ENCODE assay signal across 17 cellular contexts in the genomic region with DNA sequence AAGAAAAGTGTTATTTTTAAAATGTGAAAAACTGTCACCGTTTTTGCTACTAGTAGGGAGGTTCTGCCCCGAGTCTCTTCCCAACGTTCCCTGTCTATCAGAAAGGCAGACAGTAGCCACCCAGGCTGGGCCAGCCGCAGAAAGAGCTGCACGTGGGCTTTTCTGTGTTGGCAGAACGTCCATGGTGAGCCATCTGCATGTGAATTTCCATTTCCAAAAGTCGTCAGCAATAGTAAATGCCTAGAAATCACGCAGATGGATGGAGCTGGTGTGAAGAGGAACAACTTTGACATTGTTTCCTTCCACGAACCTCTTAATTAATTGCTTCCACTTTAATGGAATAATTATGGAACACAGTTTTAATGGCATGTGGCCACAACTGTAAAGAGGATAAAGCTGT.
DNase-seq lines count a peak whose midpoint lies in the region; ATAC-seq and TF ChIP-seq lines count a peak whose summit lies in the region.
"Had no signal": no experiment of that assay in that cellular context is flagged by ENCODE, and none has a peak within 500 bp of the region (broad histone marks: within the 10 kb centered on the region; RNA-seq: fewer than 3 reads in every experiment).

No MANE protein-coding gene starts in this region.

- ATAC-seq in GM19035 (IDR thresholded peaks at IDR 0.05; ENCODE audit: unreplicated experiment) (no peak), HG02798 (IDR thresholded peaks at IDR 0.05; ENCODE audit: poor library complexity, unreplicated experiment) (no peak)
- ATAC-seq: pancreas; stimulated activated naive CD8-positive, alpha-beta T cell treated with anti-CD3 and anti-CD28 coated beads, Interleukin-15, amount 100 ng/mL, for 72 hours had no signal

- H3K4me3 ChIP-seq in AG10803 (ENCODE audit: low read length): no peak overlapping the region
- no peak overlapping the region for H3K4me3 ChIP-seq in fibroblast of mammary gland (ENCODE audit: control insufficient read depth, low read depth, low read length)
- H3K4me3 ChIP-seq: pancreas, vagina had no signal

- peaks cover 62% of the 10 kb centered on the region for H3K36me3 Mint-ChIP-seq in nephron progenitor cell (ENCODE audit: low read depth)

- H3K27me3 Mint-ChIP-seq in nephron progenitor cell (ENCODE audit: low read depth, poor library complexity): peaks cover 8% of the 10 kb centered on the region
- H3K27me3 Mint-ChIP-seq: activated B cell treated with CpG ODN at 0.5 μM for 24 hours; stimulated activated naive CD8-positive, alpha-beta T cell treated with anti-CD3 and anti-CD28 coated beads, Interleukin-15, amount 100 ng/mL, for 72 hours had no signal

- H3K27ac ChIP-seq in angular gyrus (ENCODE audit: low read depth, low read length): peak overlapping the region; percentile 39
- H3K27ac ChIP-seq: pancreas, vagina had no signal

- peak; percentile 44 for DNase-seq in AG10803 (ENCODE audit: low read depth)
- DNase-seq in fibroblast of mammary gland (ENCODE audit: low read depth): peak; percentile 8
- DNase-seq in nephron progenitor cell: no peak
- no peak for DNase-seq in NK-92 treated with Interleukin-12 subunit alpha and Interleukin-12 subunit beta, amount 100 ng/mL, for 24 hours (lab: John Stamatoyannopoulos, UW)
- no peak for DNase-seq in stimulated activated CD4-positive, alpha-beta T cell treated with anti-CD3 and anti-CD28 coated beads, Interleukin-12 subunit alpha, Interleukin-12 subunit beta, amount 100 ng/mL, for 4 hours
- DNase-seq: activated B cell treated with CpG ODN at 0.5 μM for 24 hours; effector CD8-positive, alpha-beta T cell; NCI-H2171 treated with DMSO at 0.1 percent for 48 hours; pancreas; stimulated activated naive CD8-positive, alpha-beta T cell treated with anti-CD3 and anti-CD28 coated beads, Interleukin-15, amount 100 ng/mL, for 72 hours; T-helper 1 cell had no signal

- H3K27ac Mint-ChIP-seq in nephron progenitor cell: peak overlapping the region; percentile 97
- H3K27ac Mint-ChIP-seq: activated B cell treated with CpG ODN at 0.5 μM for 24 hours, mesothelial cell of epicardium had no signal

- TF ChIP-seq CTCF in AG10803 (conservative IDR thresholded peaks at IDR 0.05; ENCODE audit: low read length): no peak
- no peak for TF ChIP-seq CTCF in fibroblast of mammary gland (conservative IDR thresholded peaks at IDR 0.05; ENCODE audit: control insufficient read depth, insufficient read depth, low read depth, low read length)
- TF ChIP-seq CTCF in nephron progenitor cell (IDR thresholded peaks at IDR 0.05): no peak

- H3K4me1 Mint-ChIP-seq in nephron progenitor cell: peaks cover 51% of the 10 kb centered on the region
- H3K4me1 Mint-ChIP-seq: activated B cell treated with CpG ODN at 0.5 μM for 24 hours; stimulated activated naive CD8-positive, alpha-beta T cell treated with anti-CD3 and anti-CD28 coated beads, Interleukin-15, amount 100 ng/mL, for 72 hours had no signal

- H3K9me3 Mint-ChIP-seq in nephron progenitor cell: peaks cover 16% of the 10 kb centered on the region
- H3K9me3 Mint-ChIP-seq: activated B cell treated with CpG ODN at 0.5 μM for 24 hours, H9, mesothelial cell of epicardium had no signal

- no peak overlapping the region for H3K4me3 Mint-ChIP-seq in nephron progenitor cell
- H3K4me3 Mint-ChIP-seq: activated B cell treated with CpG ODN at 0.5 μM for 24 hours; mesothelial cell of epicardium; stimulated activated naive CD8-positive, alpha-beta T cell treated with anti-CD3 and anti-CD28 coated beads, Interleukin-15, amount 100 ng/mL, for 72 hours had no signal

Comparison
In these comparisons a context has a peak if more than half of its experiments do, and no peak if none do; other contexts are left out.
1. DNase-seq: peak in AG10803 (single experiment) and fibroblast of mammary gland (single experiment); none in nephron progenitor cell (single experiment), NK-92 treated with Interleukin-12 subunit alpha and Interleukin-12 subunit beta, amount 100 ng/mL, for 24 hours (single experiment) and stimulated activated CD4-positive, alpha-beta T cell treated with anti-CD3 and anti-CD28 coated beads, Interleukin-12 subunit alpha, Interleukin-12 subunit beta, amount 100 ng/mL, for 4 hours (single experiment).